Comparison of ENCODE assay signal across 8 cellular contexts in genomic region chr14:103628684-103629502, GRCh38. TPM values are rescaled to one million over a fixed set of nuclear protein-coding genes. Genes with fewer than 3 reads are reported as not detected.
DNase-seq lines count a peak whose midpoint lies in the region; ATAC-seq and TF ChIP-seq lines count a peak whose summit lies in the region.

KLC1 (plus strand) TSS chr14:103629211; CDS start chr14:103654565, 25,354 bp downstream.

- H3K27me3 Mint-ChIP-seq in activated CD4-positive, alpha-beta T cell treated with anti-CD3 and anti-CD28 coated beads, Interleukin-2, amount 10 ng/mL, durations not matched to agents 7 days and 5 days, result no peaks in the 10 kb centered on the region

- peak within 1 kb of the TSS; percentile 84 for H3K4me3 Mint-ChIP-seq in activated CD4-positive, alpha-beta T cell treated with anti-CD3 and anti-CD28 coated beads, Interleukin-2, amount 10 ng/mL, durations not matched to agents 7 days and 5 days

- POLR2A ChIA-PET in activated CD4-positive, alpha-beta T cell treated with anti-CD3 and anti-CD28 coated beads, Interleukin-2, amount 10 ng/mL, durations not matched to agents 7 days and 5 days (lab: Charles Lee), result no interaction called here

- H3K9me3 Mint-ChIP-seq in activated CD4-positive, alpha-beta T cell treated with anti-CD3 and anti-CD28 coated beads, Interleukin-2, amount 10 ng/mL, durations not matched to agents 7 days and 5 days, result no peaks in the 10 kb centered on the region

- ATAC-seq in HG02798 (IDR thresholded peaks at IDR 0.05; ENCODE audit: poor library complexity, unreplicated experiment), result peak; percentile 70
- ATAC-seq in left lobe of liver, result peak; percentile 86

- H3K27ac ChIP-seq in coronary artery, result peak within 1 kb of the TSS; percentile 99 to 100

- DNase-seq in NCI-H2196 (lab: John Stamatoyannopoulos, UW; ENCODE audit: unreplicated experiment) (peak; percentile 38), NCI-H2196 treated with DMSO at 0.1 percent for 48 hours (lab: John Stamatoyannopoulos, UW; ENCODE audit: unreplicated experiment) (no peak), NCI-H2107 (lab: John Stamatoyannopoulos, UW) (peak; percentile 79), coronary artery (ENCODE audit: low spot score) (peak; percentile 87), left lobe of liver (ENCODE audit: low spot score) (peak; percentile 88)
- peak; percentile 83 for DNase-seq in activated CD4-positive, alpha-beta T cell treated with anti-CD3 and anti-CD28 coated beads, Interleukin-2, amount 10 ng/mL, durations not matched to agents 7 days and 5 days
- peak; percentile 89 for DNase-seq in stimulated activated CD4-positive, alpha-beta T cell treated with anti-CD3 and anti-CD28 coated beads, Interleukin-2, amount 100 ng/mL, for 24 hours

- H3K4me1 Mint-ChIP-seq in activated CD4-positive, alpha-beta T cell treated with anti-CD3 and anti-CD28 coated beads, Interleukin-2, amount 10 ng/mL, durations not matched to agents 7 days and 5 days, result peaks cover 48% of the 10 kb centered on the region

- H3K4me3 ChIP-seq in coronary artery, result peak within 1 kb of the TSS; percentile 100

- no peak for TF ChIP-seq CTCF in coronary artery (IDR thresholded peaks at IDR 0.05)

- CTCF ChIA-PET in activated CD4-positive, alpha-beta T cell treated with anti-CD3 and anti-CD28 coated beads, Interleukin-2, amount 10 ng/mL, durations not matched to agents 7 days and 5 days (lab: Charles Lee), result interaction anchor here (0.6 kb wide), 1 partner anchor 19 kb away, joined by 3 read pairs; no protein-coding TSS in a partner anchor

- peak within 1 kb of the TSS; percentile 93 for H3K27ac Mint-ChIP-seq in activated CD4-positive, alpha-beta T cell treated with anti-CD3 and anti-CD28 coated beads, Interleukin-2, amount 10 ng/mL, durations not matched to agents 7 days and 5 days

- peaks cover 3% of the 10 kb centered on the region for H3K36me3 Mint-ChIP-seq in activated CD4-positive, alpha-beta T cell treated with anti-CD3 and anti-CD28 coated beads, Interleukin-2, amount 10 ng/mL, durations not matched to agents 7 days and 5 days (ENCODE audit: low read depth)

RNA-seq across cellular contexts. Expression of gene KLC1, which starts in this region (rescaled TPM):
- 100 to 1,000 TPM; 126 to 135 TPM for total RNA-seq in activated CD4-positive, alpha-beta T cell treated with anti-CD3 and anti-CD28 coated beads, Interleukin-2, amount 10 ng/mL, durations not matched to agents 7 days and 5 days
- total RNA-seq in left lobe of liver, result 56.6 TPM
